In the genomic region with DNA sequence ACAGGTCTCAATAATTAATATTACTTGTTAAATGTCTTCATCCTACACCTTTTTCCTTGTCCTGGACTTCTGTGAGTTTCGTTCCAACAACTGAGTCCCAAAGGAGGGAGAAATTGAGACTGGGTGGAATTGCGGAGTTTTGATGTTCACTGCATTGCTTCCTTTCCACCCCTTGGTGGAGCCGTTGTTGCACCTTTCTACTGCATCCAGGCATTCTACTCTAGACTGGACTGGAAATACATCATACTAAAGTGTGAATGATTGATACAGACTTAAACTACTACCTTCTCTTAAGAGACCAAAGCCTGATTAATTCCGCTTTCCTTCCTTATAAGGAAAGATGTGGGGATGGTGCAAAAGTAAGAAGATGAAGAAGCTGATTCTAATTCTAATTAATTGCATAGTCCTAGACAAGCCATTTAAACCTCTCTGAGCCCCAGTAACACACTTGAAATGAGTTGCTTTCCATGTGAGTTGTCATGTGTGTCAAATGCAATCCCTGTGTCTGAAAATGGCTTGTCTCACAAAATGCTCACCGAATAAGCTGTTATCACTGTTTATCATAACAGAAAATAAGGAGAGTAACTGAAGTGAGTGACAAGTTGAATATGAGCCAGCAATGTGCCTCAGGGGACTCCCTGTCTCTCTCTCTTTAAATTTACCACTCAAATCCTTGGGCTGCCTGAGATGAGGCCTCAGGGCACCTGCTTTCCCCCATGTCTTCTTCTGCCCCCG, we compare ENCODE assay signal across 11 cellular contexts.
DNase-seq lines count a peak whose midpoint lies in the region; ATAC-seq, FAIRE-seq and TF ChIP-seq lines count a peak whose summit lies in the region.
"Had no signal": no experiment of that assay in that cellular context is flagged by ENCODE, and none has a peak within 500 bp of the region (broad histone marks: within the 10 kb centered on the region; RNA-seq: fewer than 3 reads in every experiment).

No MANE protein-coding gene starts in this region.

- peaks cover 7% of the 10 kb centered on the region in 2 donors for H3K9me3 Mint-ChIP-seq in effector memory CD8-positive, alpha-beta T cell
- H3K9me3 Mint-ChIP-seq in natural killer cell = peaks cover 0 to 4% of the 10 kb centered on the region in 2 donors
- H3K9me3 Mint-ChIP-seq: activated naive CD4-positive, alpha-beta T cell treated with anti-CD3 and anti-CD28 coated beads, Interleukin-2, amount 10 ng/mL, durations not matched to agents 7 days and 5 days had no signal

- FAIRE-seq in HTR-8/SVneo (lab: Jason Lieb, UNC) = peak; percentile 31

- H3K27me3 Mint-ChIP-seq in effector memory CD8-positive, alpha-beta T cell = no peaks in the 10 kb centered on the region
- peaks cover 0 to 4% of the 10 kb centered on the region in 2 donors for H3K27me3 Mint-ChIP-seq in natural killer cell (ENCODE audit: low read depth in 2 of 2)
- H3K27me3 Mint-ChIP-seq: activated naive CD4-positive, alpha-beta T cell treated with anti-CD3 and anti-CD28 coated beads, Interleukin-2, amount 10 ng/mL, durations not matched to agents 7 days and 5 days had no signal

- H3K36me3 ChIP-seq in SJCRH30 = no peaks in the 10 kb centered on the region

- H3K27ac Mint-ChIP-seq in effector memory CD8-positive, alpha-beta T cell = no peak overlapping the region
- H3K27ac Mint-ChIP-seq in natural killer cell = no peak overlapping the region
- H3K27ac Mint-ChIP-seq: activated naive CD4-positive, alpha-beta T cell treated with anti-CD3 and anti-CD28 coated beads, Interleukin-2, amount 10 ng/mL, durations not matched to agents 7 days and 5 days had no signal

- TF ChIP-seq CTCF in natural killer cell (IDR thresholded peaks at IDR 0.05) = no peak

- DNase-seq in D341Med (ENCODE audit: low spot score) = peak; percentile 60
- DNase-seq in HTR-8/SVneo (ENCODE audit: insufficient read length, low spot score) = no peak
- DNase-seq in SJCRH30 = peak; percentile 65 to 81
- peak; percentile 27 for DNase-seq in kidney tubule cell (ENCODE audit: low spot score)
- no peak for DNase-seq in NOMO-1 treated with dmso at 0.1 percent for 144 hours (lab: John Stamatoyannopoulos, UW; ENCODE audit: unreplicated experiment)
- DNase-seq in effector memory CD8-positive, alpha-beta T cell = no peak
- DNase-seq in natural killer cell = no peak
- DNase-seq: activated naive CD4-positive, alpha-beta T cell treated with anti-CD3 and anti-CD28 coated beads, Interleukin-2, amount 10 ng/mL, durations not matched to agents 7 days and 5 days; NCI-H2227 treated with DMSO at 0.1 percent for 48 hours had no signal

- ATAC-seq in effector memory CD8-positive, alpha-beta T cell (replicated peaks) = no peak
- no peak for ATAC-seq in GM18519 (IDR thresholded peaks at IDR 0.05; ENCODE audit: low FRiP score, unreplicated experiment)
- ATAC-seq in natural killer cell = no peak

- H3K36me3 Mint-ChIP-seq in effector memory CD8-positive, alpha-beta T cell (ENCODE audit: insufficient read depth) = no peaks in the 10 kb centered on the region
- no peaks in the 10 kb centered on the region for H3K36me3 Mint-ChIP-seq in natural killer cell
- H3K36me3 Mint-ChIP-seq: activated naive CD4-positive, alpha-beta T cell treated with anti-CD3 and anti-CD28 coated beads, Interleukin-2, amount 10 ng/mL, durations not matched to agents 7 days and 5 days had no signal

- no peak overlapping the region for H3K27ac ChIP-seq in SJCRH30

- H3K4me1 ChIP-seq in SJCRH30 = peaks cover 17% of the 10 kb centered on the region

- intact Hi-C loops in natural killer cell (cut with micrococcal nuclease) = no loop called here

- no peaks in the 10 kb centered on the region for H3K9me3 ChIP-seq in SJCRH30 (replicated peaks)

- no peaks in the 10 kb centered on the region for H3K4me1 Mint-ChIP-seq in effector memory CD8-positive, alpha-beta T cell (ENCODE audit: low read depth in 2 of 2)
- peaks cover 0 to 3% of the 10 kb centered on the region in 2 donors for H3K4me1 Mint-ChIP-seq in natural killer cell
- H3K4me1 Mint-ChIP-seq: activated naive CD4-positive, alpha-beta T cell treated with anti-CD3 and anti-CD28 coated beads, Interleukin-2, amount 10 ng/mL, durations not matched to agents 7 days and 5 days had no signal

- no peaks in the 10 kb centered on the region for H3K27me3 ChIP-seq in SJCRH30

- H3K4me3 ChIP-seq in SJCRH30 = no peak overlapping the region
- H3K4me3 ChIP-seq: lung had no signal

- H3K4me3 Mint-ChIP-seq in effector memory CD8-positive, alpha-beta T cell = no peak overlapping the region
- H3K4me3 Mint-ChIP-seq in natural killer cell = no peak overlapping the region
- H3K4me3 Mint-ChIP-seq: activated naive CD4-positive, alpha-beta T cell treated with anti-CD3 and anti-CD28 coated beads, Interleukin-2, amount 10 ng/mL, durations not matched to agents 7 days and 5 days had no signal

Comparison
In these comparisons a context has a peak if more than half of its experiments do, and no peak if none do; other contexts are left out.
1. DNase-seq: peak in D341Med (single experiment), SJCRH30 (2 of 2) and kidney tubule cell (single experiment); none in HTR-8/SVneo (single experiment), NOMO-1 treated with dmso at 0.1 percent for 144 hours (single experiment), effector memory CD8-positive, alpha-beta T cell (0 of 3) and natural killer cell (single experiment).